In genomic region chr18:72673242-72673641, GRCh38 we compare ENCODE assay signal across 2 cellular contexts.
TF ChIP-seq lines count a peak whose summit lies in the region.

No MANE protein-coding gene starts in this region.

TF ChIP-seq in GM23338, 12 proteins besides CTCF, POLR2A, EP300 and RAD21:
- TF ChIP-seq POLR2AphosphoS5 (IDR thresholded peaks at IDR 0.05; ENCODE audit: low read depth) (no peak), EZH2phosphoT487 (IDR thresholded peaks at IDR 0.05; ENCODE audit: unreplicated experiment) (no peak), CREB1 (CRISPR knock-in tag; IDR thresholded peaks at IDR 0.05; ENCODE audit: low read depth) (no peak), JUNB (IDR thresholded peaks at IDR 0.05; ENCODE audit: unreplicated experiment) (no peak), ZNF114 (CRISPR knock-in tag; IDR thresholded peaks at IDR 0.05) (no peak), ZNF462 (CRISPR knock-in tag; IDR thresholded peaks at IDR 0.05) (no peak), REST (IDR thresholded peaks at IDR 0.05; ENCODE audit: unreplicated experiment) (no peak), ZNF331 (CRISPR knock-in tag; IDR thresholded peaks at IDR 0.05; ENCODE audit: low read depth) (no peak), ETS1 (IDR thresholded peaks at IDR 0.05) (no peak), NANOG (IDR thresholded peaks at IDR 0.05; ENCODE audit: borderline replicate concordance) (no peak), STAT1 (IDR thresholded peaks at IDR 0.05; ENCODE audit: unreplicated experiment) (no peak), EZH2 (IDR thresholded peaks at IDR 0.05; ENCODE audit: low read depth, unreplicated experiment) (no peak)

TF ChIP-seq in H1, 55 proteins besides CTCF, POLR2A, EP300 and RAD21:
- TF ChIP-seq ZNF274 (IDR thresholded peaks at IDR 0.05; ENCODE audit: borderline replicate concordance, extremely low read depth, low read length) (no peak), CTBP2 (IDR thresholded peaks at IDR 0.05; ENCODE audit: borderline replicate concordance, insufficient read depth, insufficient read length, low read length) (no peak), EGR1 (IDR thresholded peaks at IDR 0.05; ENCODE audit: borderline replicate concordance, low read depth, low read length) (no peak), JUN (IDR thresholded peaks at IDR 0.05; ENCODE audit: low read depth, low read length) (no peak), BRCA1 (IDR thresholded peaks at IDR 0.05; ENCODE audit: low read depth, low read length) (no peak), MAFK (IDR thresholded peaks at IDR 0.05; ENCODE audit: low read depth, low read length) (peak; percentile 35; the same call in 1 of the 2 replicates)
